Comparison of ENCODE assay signal across 14 cellular contexts in genomic region chr9:7982907-7983306, GRCh38.
A peak's percentile ranks its signal among the peaks of the same experiment; 100 is the strongest.
DNase-seq lines count a peak whose midpoint lies in the region; ATAC-seq and TF ChIP-seq lines count a peak whose summit lies in the region.
"Had no signal": no experiment of that assay in that cellular context is flagged by ENCODE, and none has a peak within 500 bp of the region (broad histone marks: within the 10 kb centered on the region; RNA-seq: fewer than 3 reads in every experiment).

No MANE protein-coding gene starts in this region.

- CTCF ChIA-PET in activated naive CD4-positive, alpha-beta T cell treated with anti-CD3 and anti-CD28 coated beads, Interleukin-2, amount 10 ng/mL, durations not matched to agents 7 days and 5 days (lab: Charles Lee), result interaction anchor here (1.5 kb wide), 1 partner anchor 139 kb away, joined by 5 read pairs; no protein-coding TSS in a partner anchor
- CTCF ChIA-PET in activated naive CD4-positive, alpha-beta T cell treated with anti-CD3 and anti-CD28 coated beads for 36 hours (lab: Charles Lee), result interaction anchor here (0.6 kb wide), 2 partner anchors 78 to 262 kb away, joined by 3 to 4 read pairs; no protein-coding TSS in a partner anchor

- TF ChIP-seq CTCF in endodermal cell (conservative IDR thresholded peaks at IDR 0.05) (no peak), testis (IDR thresholded peaks at IDR 0.05) (no peak), transverse colon (IDR thresholded peaks at IDR 0.05) (no peak), adrenal gland (IDR thresholded peaks at IDR 0.05) (no peak)

- TF ChIP-seq POLR2A in testis (IDR thresholded peaks at IDR 0.05) (no peak), transverse colon (IDR thresholded peaks at IDR 0.05) (no peak), adrenal gland (IDR thresholded peaks at IDR 0.05) (no peak)

- peak; percentile 41 for DNase-seq in activated naive CD4-positive, alpha-beta T cell treated with anti-CD3 and anti-CD28 coated beads, Interleukin-2, amount 10 ng/mL, durations not matched to agents 7 days and 5 days
- no peak for DNase-seq in activated naive CD4-positive, alpha-beta T cell treated with anti-CD3 and anti-CD28 coated beads for 36 hours
- no peak for DNase-seq in endodermal cell
- no peak for DNase-seq in testis
- no peak for DNase-seq in transverse colon
- DNase-seq in adrenal gland, result no peak
- DNase-seq: dermis blood vessel endothelial cell, posterior cingulate gyrus, T-helper 9 cell, upper lobe of left lung had no signal

- 87 to 96% methylated on average over 3 to 4 of the region's 4 CpGs for WGBS in endodermal cell (ENCODE audit: insufficient coverage in 1 of 2, insufficient read length in 1 of 2), 2 experiments
- WGBS in testis, 2 donors, result 65 to 78% methylated on average over 4 of the region's 4 CpGs
- 40 to 45% methylated on average over 4 of the region's 4 CpGs for WGBS in transverse colon (ENCODE audit: low coverage in 1 of 2), 2 donors
- 59 to 76% (median 66%) methylated on average over 4 of the region's 4 CpGs for WGBS in adrenal gland, 4 donors

- in situ Hi-C loops in transverse colon (cut with MboI; ENCODE audit: low pct_ligation_motif_present in 1 of 4, low pct_unique_long_range_greater_than_20kb in 1 of 4, low sequenced_read_pairs in 3 of 4), result no loop called here

- H3K27me3 Mint-ChIP-seq in activated naive CD4-positive, alpha-beta T cell treated with anti-CD3 and anti-CD28 coated beads, Interleukin-2, amount 10 ng/mL, durations not matched to agents 7 days and 5 days, result no peaks in the 10 kb centered on the region
- H3K27me3 Mint-ChIP-seq in activated naive CD4-positive, alpha-beta T cell treated with anti-CD3 and anti-CD28 coated beads for 36 hours (ENCODE audit: low read depth), result no peaks in the 10 kb centered on the region
- H3K27me3 Mint-ChIP-seq in T-helper 1 cell treated with Interleukin-12 subunit alpha and Interleukin-12 subunit beta and Interleukin-4 antibody, amounts not matched to agents 30 μg/mL and 1 μg/mL, for 36 hours (ENCODE audit: low read depth), result no peaks in the 10 kb centered on the region
- H3K27me3 Mint-ChIP-seq in endodermal cell (ENCODE audit: insufficient read depth), result no peaks in the 10 kb centered on the region

- H3K4me1 ChIP-seq in endodermal cell (ENCODE audit: control insufficient read depth, insufficient read depth, low read length) (peaks cover 28% of the 10 kb centered on the region), testis (peaks cover 19% of the 10 kb centered on the region), transverse colon (peaks cover 0 to 14% (median 3%) of the 10 kb centered on the region in 4 donors), adrenal gland (replicated peaks in 1 of 2) (no peaks in the 10 kb centered on the region)
- H3K4me1 ChIP-seq: ascending aorta, upper lobe of left lung had no signal

- H3K9me3 Mint-ChIP-seq in activated naive CD4-positive, alpha-beta T cell treated with anti-CD3 and anti-CD28 coated beads, Interleukin-2, amount 10 ng/mL, durations not matched to agents 7 days and 5 days, result peaks cover 2% of the 10 kb centered on the region
- H3K9me3 Mint-ChIP-seq in activated naive CD4-positive, alpha-beta T cell treated with anti-CD3 and anti-CD28 coated beads for 36 hours, result no peaks in the 10 kb centered on the region
- H3K9me3 Mint-ChIP-seq in T-helper 1 cell treated with Interleukin-12 subunit alpha and Interleukin-12 subunit beta and Interleukin-4 antibody, amounts not matched to agents 30 μg/mL and 1 μg/mL, for 36 hours, result peaks cover 4% of the 10 kb centered on the region
- no peaks in the 10 kb centered on the region for H3K9me3 Mint-ChIP-seq in endodermal cell

- H3K9me3 ChIP-seq in endodermal cell (ENCODE audit: control insufficient read depth, low read length) (no peaks in the 10 kb centered on the region), testis (no peaks in the 10 kb centered on the region), transverse colon (no peaks in the 10 kb centered on the region), adrenal gland (replicated peaks in 1 of 3) (no peaks in the 10 kb centered on the region)
- H3K9me3 ChIP-seq: ascending aorta, upper lobe of left lung had no signal

- H3K4me1 Mint-ChIP-seq in activated naive CD4-positive, alpha-beta T cell treated with anti-CD3 and anti-CD28 coated beads, Interleukin-2, amount 10 ng/mL, durations not matched to agents 7 days and 5 days, result peaks cover 49% of the 10 kb centered on the region
- H3K4me1 Mint-ChIP-seq in activated naive CD4-positive, alpha-beta T cell treated with anti-CD3 and anti-CD28 coated beads for 36 hours (ENCODE audit: low read depth), result peaks cover 48% of the 10 kb centered on the region
- peaks cover 30% of the 10 kb centered on the region for H3K4me1 Mint-ChIP-seq in T-helper 1 cell treated with Interleukin-12 subunit alpha and Interleukin-12 subunit beta and Interleukin-4 antibody, amounts not matched to agents 30 μg/mL and 1 μg/mL, for 36 hours (ENCODE audit: low read depth)
- peaks cover 26% of the 10 kb centered on the region for H3K4me1 Mint-ChIP-seq in endodermal cell

- H3K4me3 Mint-ChIP-seq in activated naive CD4-positive, alpha-beta T cell treated with anti-CD3 and anti-CD28 coated beads, Interleukin-2, amount 10 ng/mL, durations not matched to agents 7 days and 5 days, result no peak overlapping the region
- no peak overlapping the region for H3K4me3 Mint-ChIP-seq in activated naive CD4-positive, alpha-beta T cell treated with anti-CD3 and anti-CD28 coated beads for 36 hours
- H3K4me3 Mint-ChIP-seq in T-helper 1 cell treated with Interleukin-12 subunit alpha and Interleukin-12 subunit beta and Interleukin-4 antibody, amounts not matched to agents 30 μg/mL and 1 μg/mL, for 36 hours, result peak overlapping the region; percentile 55
- no peak overlapping the region for H3K4me3 Mint-ChIP-seq in endodermal cell

- H3K36me3 Mint-ChIP-seq in activated naive CD4-positive, alpha-beta T cell treated with anti-CD3 and anti-CD28 coated beads, Interleukin-2, amount 10 ng/mL, durations not matched to agents 7 days and 5 days, result peaks cover 11% of the 10 kb centered on the region
- H3K36me3 Mint-ChIP-seq in activated naive CD4-positive, alpha-beta T cell treated with anti-CD3 and anti-CD28 coated beads for 36 hours (ENCODE audit: low read depth), result no peaks in the 10 kb centered on the region
- H3K36me3 Mint-ChIP-seq in T-helper 1 cell treated with Interleukin-12 subunit alpha and Interleukin-12 subunit beta and Interleukin-4 antibody, amounts not matched to agents 30 μg/mL and 1 μg/mL, for 36 hours (ENCODE audit: low read depth), result peaks cover 9% of the 10 kb centered on the region
- no peaks in the 10 kb centered on the region for H3K36me3 Mint-ChIP-seq in endodermal cell (ENCODE audit: low read depth)

- ATAC-seq in GM18511 (IDR thresholded peaks at IDR 0.05; ENCODE audit: unreplicated experiment), result no peak
- ATAC-seq: HepG2 had no signal

- TF ChIP-seq EP300 in transverse colon (IDR thresholded peaks at IDR 0.05; ENCODE audit: low read depth), result no peak

- H3K27ac ChIP-seq in endodermal cell (ENCODE audit: low read depth, low read length) (peak overlapping the region; percentile 81), testis (peak overlapping the region; percentile 65 to 73), transverse colon (peak overlapping the region in 1 of 4 donors; percentile 45), adrenal gland (no peak overlapping the region)
- H3K27ac ChIP-seq: ascending aorta, upper lobe of left lung had no signal

- H3K27me3 ChIP-seq in endodermal cell (ENCODE audit: control insufficient read depth, insufficient read depth, low read length, poor library complexity, severe bottlenecking) (no peaks in the 10 kb centered on the region), testis (no peaks in the 10 kb centered on the region), transverse colon (no peaks in the 10 kb centered on the region), adrenal gland (no peaks in the 10 kb centered on the region)
- H3K27me3 ChIP-seq: ascending aorta, upper lobe of left lung had no signal

- H3K4me3 ChIP-seq in endodermal cell (ENCODE audit: low read length), result no peak overlapping the region
- no peak overlapping the region for H3K4me3 ChIP-seq in testis
- H3K4me3 ChIP-seq in transverse colon, result no peak overlapping the region
- H3K4me3 ChIP-seq in adrenal gland, result no peak overlapping the region
- H3K4me3 ChIP-seq: ascending aorta, upper lobe of left lung had no signal

- intact Hi-C loops in activated naive CD4-positive, alpha-beta T cell treated with anti-CD3 and anti-CD28 coated beads for 36 hours (cut with micrococcal nuclease), result loop anchor here (5.0 kb wide), 1 partner anchor 411 kb away; no protein-coding TSS in a partner anchor
- intact Hi-C loops in testis (cut with DNase I; ENCODE audit: low total_unique reads) (no loop called here), transverse colon (cut with DNase I; ENCODE audit: low total_unique reads) (no loop called here), adrenal gland (cut with DNase I) (no loop called here)

- H3K27ac Mint-ChIP-seq in activated naive CD4-positive, alpha-beta T cell treated with anti-CD3 and anti-CD28 coated beads, Interleukin-2, amount 10 ng/mL, durations not matched to agents 7 days and 5 days, result peak overlapping the region; percentile 78
- no peak overlapping the region for H3K27ac Mint-ChIP-seq in activated naive CD4-positive, alpha-beta T cell treated with anti-CD3 and anti-CD28 coated beads for 36 hours
- H3K27ac Mint-ChIP-seq in T-helper 1 cell treated with Interleukin-12 subunit alpha and Interleukin-12 subunit beta and Interleukin-4 antibody, amounts not matched to agents 30 μg/mL and 1 μg/mL, for 36 hours, result peak overlapping the region; percentile 78
- peak overlapping the region; percentile 74 for H3K27ac Mint-ChIP-seq in endodermal cell

- H3K9ac ChIP-seq in endodermal cell (ENCODE audit: extremely low read depth, low read length, poor library complexity, severe bottlenecking), result no peak overlapping the region

- H3K36me3 ChIP-seq in endodermal cell (ENCODE audit: control insufficient read depth, insufficient read depth, low read length) (no peaks in the 10 kb centered on the region), testis (ENCODE audit: low read depth, missing control alignments) (no peaks in the 10 kb centered on the region), transverse colon (no peaks in the 10 kb centered on the region), adrenal gland (replicated peaks in 1 of 2) (no peaks in the 10 kb centered on the region)
- H3K36me3 ChIP-seq: ascending aorta, upper lobe of left lung had no signal

Comparison
In these comparisons a context has a peak if more than half of its experiments do, and no peak if none do; other contexts are left out.
1. H3K27ac ChIP-seq: peak in endodermal cell (single experiment) and testis (2 of 2); none in adrenal gland (0 of 5).